ENCODE assay signal across 8 cellular contexts in genomic region chr11:113875414-113876073, GRCh38. TPM values are rescaled to one million over a fixed set of nuclear protein-coding genes. Genes with fewer than 3 reads are reported as not detected.
DNase-seq lines count a peak whose midpoint lies in the region; ATAC-seq and TF ChIP-seq lines count a peak whose summit lies in the region.

A gene with protein sequence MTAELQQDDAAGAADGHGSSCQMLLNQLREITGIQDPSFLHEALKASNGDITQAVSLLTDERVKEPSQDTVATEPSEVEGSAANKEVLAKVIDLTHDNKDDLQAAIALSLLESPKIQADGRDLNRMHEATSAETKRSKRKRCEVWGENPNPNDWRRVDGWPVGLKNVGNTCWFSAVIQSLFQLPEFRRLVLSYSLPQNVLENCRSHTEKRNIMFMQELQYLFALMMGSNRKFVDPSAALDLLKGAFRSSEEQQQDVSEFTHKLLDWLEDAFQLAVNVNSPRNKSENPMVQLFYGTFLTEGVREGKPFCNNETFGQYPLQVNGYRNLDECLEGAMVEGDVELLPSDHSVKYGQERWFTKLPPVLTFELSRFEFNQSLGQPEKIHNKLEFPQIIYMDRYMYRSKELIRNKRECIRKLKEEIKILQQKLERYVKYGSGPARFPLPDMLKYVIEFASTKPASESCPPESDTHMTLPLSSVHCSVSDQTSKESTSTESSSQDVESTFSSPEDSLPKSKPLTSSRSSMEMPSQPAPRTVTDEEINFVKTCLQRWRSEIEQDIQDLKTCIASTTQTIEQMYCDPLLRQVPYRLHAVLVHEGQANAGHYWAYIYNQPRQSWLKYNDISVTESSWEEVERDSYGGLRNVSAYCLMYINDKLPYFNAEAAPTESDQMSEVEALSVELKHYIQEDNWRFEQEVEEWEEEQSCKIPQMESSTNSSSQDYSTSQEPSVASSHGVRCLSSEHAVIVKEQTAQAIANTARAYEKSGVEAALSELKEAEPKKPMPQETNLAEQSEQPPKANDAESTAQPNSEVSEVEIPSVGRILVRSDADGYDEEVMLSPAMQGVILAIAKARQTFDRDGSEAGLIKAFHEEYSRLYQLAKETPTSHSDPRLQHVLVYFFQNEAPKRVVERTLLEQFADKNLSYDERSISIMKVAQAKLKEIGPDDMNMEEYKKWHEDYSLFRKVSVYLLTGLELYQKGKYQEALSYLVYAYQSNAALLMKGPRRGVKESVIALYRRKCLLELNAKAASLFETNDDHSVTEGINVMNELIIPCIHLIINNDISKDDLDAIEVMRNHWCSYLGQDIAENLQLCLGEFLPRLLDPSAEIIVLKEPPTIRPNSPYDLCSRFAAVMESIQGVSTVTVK (minus strand): TSS chr11:113875572. CDS start chr11:113875501, 71 bp downstream.

- H3K4me3 ChIP-seq in PC-9 (peak within 1 kb of the TSS; percentile 83), esophagus (ENCODE audit: low read depth in 1 of 2, low read length in 2 of 2) (peak within 1 kb of the TSS; percentile 84 to 85), muscle layer of colon (ENCODE audit: low read depth in 1 of 2, low read length in 2 of 2) (peak within 1 kb of the TSS; percentile 71 to 78)

- peak within 1 kb of the TSS; percentile 93 for H3K4me3 Mint-ChIP-seq in activated T-cell treated with anti-CD3 and anti-CD28 coated beads, Interleukin-2, amount 50 U/mL, for 4 hours

- peaks cover 42% of the 10 kb centered on the region for H3K4me1 Mint-ChIP-seq in activated T-cell treated with anti-CD3 and anti-CD28 coated beads, Interleukin-2, amount 50 U/mL, for 4 hours (ENCODE audit: low read depth)

- peaks cover 8% of the 10 kb centered on the region; the same call in 1 of the 2 replicates for H3K4me1 ChIP-seq in PC-9 (replicated peaks; ENCODE audit: insufficient read depth)
- no peaks in the 10 kb centered on the region for H3K4me1 ChIP-seq in esophagus (ENCODE audit: control insufficient read depth in 2 of 2, insufficient read depth in 2 of 2, low read length in 1 of 2)
- peaks cover 24% of the 10 kb centered on the region for H3K4me1 ChIP-seq in muscle layer of colon (ENCODE audit: insufficient read depth, low read length)

- H3K27ac ChIP-seq in PC-9 (peak within 1 kb of the TSS; percentile 70), esophagus (ENCODE audit: low read depth in 2 of 2, low read length in 1 of 2) (peak within 1 kb of the TSS; percentile 96 to 99), muscle layer of colon (ENCODE audit: low read depth, low read length) (peak within 1 kb of the TSS; percentile 98)

- no peak for TF ChIP-seq CTCF in PC-9 (conservative IDR thresholded peaks at IDR 0.05)

- no peaks in the 10 kb centered on the region for H3K9me3 Mint-ChIP-seq in activated T-cell treated with anti-CD3 and anti-CD28 coated beads, Interleukin-2, amount 50 U/mL, for 4 hours

- no peak for TF ChIP-seq RAD21 in Ishikawa (IDR thresholded peaks at IDR 0.05; ENCODE audit: low read depth)

- H3K9me2 ChIP-seq in PC-9 (ENCODE audit: insufficient read depth), result no peaks in the 10 kb centered on the region

- H3K27me3 Mint-ChIP-seq in activated T-cell treated with anti-CD3 and anti-CD28 coated beads, Interleukin-2, amount 50 U/mL, for 4 hours (ENCODE audit: low read depth), result no peaks in the 10 kb centered on the region

- intact Hi-C loops in PC-9 (cut with micrococcal nuclease; ENCODE audit: unreplicated experiment), result no loop called here

- H3K27me3 ChIP-seq in PC-9 (ENCODE audit: insufficient read depth, low read depth) (no peaks in the 10 kb centered on the region), esophagus (ENCODE audit: control insufficient read depth in 1 of 2, insufficient read depth in 2 of 2, low read length in 2 of 2) (no peaks in the 10 kb centered on the region), muscle layer of colon (ENCODE audit: control insufficient read depth in 1 of 2, insufficient read depth in 2 of 2, low read length in 2 of 2) (no peaks in the 10 kb centered on the region)

- no peaks in the 10 kb centered on the region for H4K20me1 ChIP-seq in PC-9 (ENCODE audit: insufficient read depth)

- peak; percentile 99 for DNase-seq in DMS53 (lab: John Stamatoyannopoulos, UW)
- DNase-seq in PC-9, result peak; percentile 88 to 94
- DNase-seq in activated T-cell treated with anti-CD3 and anti-CD28 coated beads, Interleukin-2, amount 50 U/mL, for 4 hours, result peak; percentile 63
- peak; percentile 49 to 63 for DNase-seq in stimulated activated CD8-positive, alpha-beta memory T cell treated with anti-CD3 and anti-CD28 coated beads, Interleukin-7, amount 100 ng/mL, for 1 hour (ENCODE audit: low read depth in 2 of 2)

- H3K36me3 ChIP-seq in PC-9 (ENCODE audit: low read depth) (no peaks in the 10 kb centered on the region), esophagus (ENCODE audit: control insufficient read depth in 2 of 2, insufficient read depth in 2 of 2, low read length in 1 of 2) (no peaks in the 10 kb centered on the region), muscle layer of colon (ENCODE audit: insufficient read depth, low read length) (no peaks in the 10 kb centered on the region)

- peak within 1 kb of the TSS; percentile 87 for H3K4me2 ChIP-seq in PC-9

- no TSS peak for BruUV-seq in PC-9 (replicated peaks; lab: Mats Ljungman, UMichigan)

- ATAC-seq in GM21619 (IDR thresholded peaks at IDR 0.05; ENCODE audit: unreplicated experiment), result peak; percentile 86
- ATAC-seq in activated T-cell treated with anti-CD3 and anti-CD28 coated beads, Interleukin-2, amount 50 U/mL, for 4 hours, result peak; percentile 84 to 86

- no peaks in the 10 kb centered on the region for H3K9me3 ChIP-seq in PC-9 (ENCODE audit: insufficient read depth, low read depth)
- H3K9me3 ChIP-seq in esophagus (ENCODE audit: control insufficient read depth in 2 of 2, insufficient read depth in 1 of 2, low read depth in 1 of 2, low read length in 1 of 2), result no peaks in the 10 kb centered on the region
- no peaks in the 10 kb centered on the region for H3K9me3 ChIP-seq in muscle layer of colon (ENCODE audit: low read length)

- H3K9ac ChIP-seq in muscle layer of colon (ENCODE audit: low read length), result peak within 1 kb of the TSS; percentile 47

- H3K36me3 Mint-ChIP-seq in activated T-cell treated with anti-CD3 and anti-CD28 coated beads, Interleukin-2, amount 50 U/mL, for 4 hours (ENCODE audit: insufficient read depth), result no peaks in the 10 kb centered on the region

- peak within 1 kb of the TSS; percentile 90 for H2AFZ ChIP-seq in PC-9

- POLR2A ChIA-PET in PC-9 (lab: Charles Lee; ENCODE audit: unreplicated experiment), result interaction anchor here (0.5 to 0.7 kb wide), 3 partner anchors 564 to 1835 kb away, joined by 3 to 8 read pairs (median 5); no protein-coding TSS in a partner anchor

- no peaks in the 10 kb centered on the region for H3F3A ChIP-seq in PC-9 (ENCODE audit: insufficient read depth, low read depth)

- CTCF ChIA-PET in PC-9 (lab: Charles Lee), result interaction anchor here (0.6 kb wide), 1 partner anchor 14 kb away, joined by 3 read pairs; no protein-coding TSS in a partner anchor

- H3K79me2 ChIP-seq in PC-9 (ENCODE audit: low read depth), result no peaks in the 10 kb centered on the region

- WGBS in esophagus, 2 donors, result 0 to 1% methylated on average over 56 to 74 of the region's 74 CpGs

- no peak for TF ChIP-seq EP300 in Ishikawa (IDR thresholded peaks at IDR 0.05; ENCODE audit: borderline replicate concordance)

TF ChIP-seq in Ishikawa, 13 proteins besides CTCF, POLR2A, EP300 and RAD21:
- TF ChIP-seq ZBTB7A (IDR thresholded peaks at IDR 0.05; ENCODE audit: low read depth) (no peak), CREB1 (IDR thresholded peaks at IDR 0.05; ENCODE audit: low read depth) (no peak), TCF12 (IDR thresholded peaks at IDR 0.05; ENCODE audit: low read depth) (peak; percentile 53; the same call in 1 of the 2 replicates), TAF1 (IDR thresholded peaks at IDR 0.05; ENCODE audit: low read depth) (peak; percentile 74; the same call in 1 of the 2 replicates), EGR1 (IDR thresholded peaks at IDR 0.05) (no peak), NFIC (IDR thresholded peaks at IDR 0.05) (no peak), YY1 (IDR thresholded peaks at IDR 0.05; ENCODE audit: low read depth) (peak; percentile 6; the same call in 1 of the 2 replicates), FOXM1 (IDR thresholded peaks at IDR 0.05; ENCODE audit: borderline replicate concordance, low read depth) (no peak), USF1 (IDR thresholded peaks at IDR 0.05) (peak; percentile 96)
- TF ChIP-seq, protein P1, sequence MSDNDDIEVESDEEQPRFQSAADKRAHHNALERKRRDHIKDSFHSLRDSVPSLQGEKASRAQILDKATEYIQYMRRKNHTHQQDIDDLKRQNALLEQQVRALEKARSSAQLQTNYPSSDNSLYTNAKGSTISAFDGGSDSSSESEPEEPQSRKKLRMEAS (IDR thresholded peaks at IDR 0.05), result peak; percentile 86
TF ChIP-seq in Ishikawa: peak in this region for 5.

RNA-seq across cellular contexts. Expression of the gene that starts here (rescaled TPM):
- total RNA-seq in PC-9 (2021), result 36.6 and 38.1 TPM in 2 replicates
- 1 to 10 TPM; 3.7 to 4.8 (median 4.4) TPM for total RNA-seq in activated T-cell treated with anti-CD3 and anti-CD28 coated beads, Interleukin-2, amount 50 U/mL, for 4 hours
- 1 to 10 TPM; 3.5 to 5.8 TPM for polyA plus RNA-seq in esophagus

Comparison
In these comparisons a context has a peak if more than half of its experiments do, and no peak if none do; other contexts are left out.
1. Peak in every context shown above with its lines: DNase-seq, ATAC-seq, H3K4me3 ChIP-seq and H3K27ac ChIP-seq.